8 cellular contexts compared by ENCODE assay signal in the genomic region with DNA sequence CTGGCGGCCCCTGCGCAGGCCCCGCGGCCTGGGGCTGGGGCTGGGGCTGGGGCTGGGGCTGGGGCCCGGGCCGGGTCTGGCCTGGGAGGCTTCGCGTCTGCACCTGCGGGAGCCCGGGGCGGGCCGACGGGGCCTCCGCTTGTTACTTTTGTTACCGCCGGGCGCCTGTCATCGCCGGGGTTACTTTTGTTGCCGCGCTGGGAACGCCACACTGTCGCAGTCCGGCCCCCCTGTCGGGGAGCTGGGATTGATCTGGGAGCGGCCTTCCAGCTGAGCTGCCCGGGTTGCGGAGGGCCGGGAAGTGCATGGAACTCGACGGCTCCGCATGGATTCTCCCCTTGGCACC. TPM values are rescaled to one million over a fixed set of nuclear protein-coding genes. Genes with fewer than 3 reads are reported as not detected.
DNase-seq lines count a peak whose midpoint lies in the region; TF ChIP-seq lines count a peak whose summit lies in the region.

No MANE protein-coding gene starts in this region.

- H3K27me3 ChIP-seq in MM.1S (replicated peaks; ENCODE audit: insufficient read depth, low read length) (no peaks in the 10 kb centered on the region), colonic mucosa (no peaks in the 10 kb centered on the region), mucosa of rectum (ENCODE audit: control insufficient read depth in 2 of 2, insufficient read depth in 2 of 2, low read length in 2 of 2) (no peaks in the 10 kb centered on the region)

- H3F3A ChIP-seq in MM.1S (ENCODE audit: insufficient read depth, low read length), result no peaks in the 10 kb centered on the region

- H3K4me3 ChIP-seq in MM.1S (ENCODE audit: low read length), result peak overlapping the region; percentile 88
- H3K4me3 ChIP-seq in colonic mucosa, result peak overlapping the region; percentile 99
- peak overlapping the region; percentile 77 to 88 for H3K4me3 ChIP-seq in mucosa of rectum (ENCODE audit: low read length in 2 of 2)

- H4K20me1 ChIP-seq in MM.1S (ENCODE audit: insufficient read depth, low read length), result no peaks in the 10 kb centered on the region

- no peak overlapping the region for H3K27ac ChIP-seq in MM.1S (ENCODE audit: low read length)
- peak overlapping the region; percentile 85 for H3K27ac ChIP-seq in colonic mucosa
- peak overlapping the region; percentile 38 to 43 for H3K27ac ChIP-seq in mucosa of rectum (ENCODE audit: low read depth in 2 of 2, low read length in 2 of 2)

- TF ChIP-seq CTCF in MM.1S (IDR thresholded peaks at IDR 0.05; ENCODE audit: low read length) (no peak), colonic mucosa (IDR thresholded peaks at IDR 0.05) (no peak)

- peaks cover 9% of the 10 kb centered on the region; the same call in 1 of the 2 replicates for H3K4me1 ChIP-seq in MM.1S (ENCODE audit: low read length)
- H3K4me1 ChIP-seq in colonic mucosa, result peaks cover 14% of the 10 kb centered on the region
- H3K4me1 ChIP-seq in mucosa of rectum (ENCODE audit: control insufficient read depth in 2 of 2, insufficient read depth in 2 of 2, low read length in 2 of 2), result peaks cover 16 to 17% of the 10 kb centered on the region in 2 donors

- H2AFZ ChIP-seq in MM.1S (ENCODE audit: low read length), result no peak overlapping the region

- H3K9me3 ChIP-seq in MM.1S (replicated peaks; ENCODE audit: insufficient read depth, low read length), result no peaks in the 10 kb centered on the region
- H3K9me3 ChIP-seq in colonic mucosa, result no peaks in the 10 kb centered on the region
- no peaks in the 10 kb centered on the region for H3K9me3 ChIP-seq in mucosa of rectum (ENCODE audit: control insufficient read depth in 2 of 2, low read length in 2 of 2)

- intact Hi-C loops in colonic mucosa (cut with DNase I), result loop anchor here (5.0 kb wide), 1 partner anchor 138 kb away; no protein-coding TSS in a partner anchor

- H3K79me2 ChIP-seq in MM.1S (ENCODE audit: low read length), result peaks cover 23% of the 10 kb centered on the region

- no peaks in the 10 kb centered on the region for H3K9me2 ChIP-seq in MM.1S (replicated peaks; ENCODE audit: insufficient read depth, low read length)

- H3K36me3 ChIP-seq in MM.1S (replicated peaks; ENCODE audit: insufficient read depth, low read length), result 0 out of 2 replicates have a peak, but pooled peaks cover 2% of the 10 kb centered on the region
- peaks cover 16% of the 10 kb centered on the region for H3K36me3 ChIP-seq in colonic mucosa
- peaks cover 27 to 30% of the 10 kb centered on the region in 2 donors for H3K36me3 ChIP-seq in mucosa of rectum (ENCODE audit: control insufficient read depth in 2 of 2, insufficient read depth in 2 of 2, low read length in 2 of 2)

- H3K9ac ChIP-seq in MM.1S (ENCODE audit: low read length) (peak overlapping the region; percentile 71), colonic mucosa (ENCODE audit: low read depth in 2 of 2, low read length in 2 of 2) (peak overlapping the region; percentile 73 to 94), mucosa of rectum (ENCODE audit: low read depth in 1 of 2, low read length in 2 of 2) (peak overlapping the region; percentile 56 to 95)

- H3K4me2 ChIP-seq in MM.1S (ENCODE audit: low read depth, low read length), result peak overlapping the region; percentile 89

- DNase-seq in DMS79 treated with DMSO at 0.1 percent for 48 hours (lab: John Stamatoyannopoulos, UW), result peak; percentile 22
- no peak for DNase-seq in DMS79 (lab: John Stamatoyannopoulos, UW)
- DNase-seq in MM.1S, result no peak
- peak; percentile 48 for DNase-seq in colonic mucosa
- DNase-seq in C1 segment of cervical spinal cord (lab: John Stamatoyannopoulos, UW), result no peak
- DNase-seq in T1000 (lab: John Stamatoyannopoulos, UW), result no peak
- DNase-seq in amniotic stem cell (lab: John Stamatoyannopoulos, UW), result no peak

RNA-seq across cellular contexts. Expression of a gene that starts 0.7 kb away (rescaled TPM):
- total RNA-seq in colonic mucosa, result 10 to 100 TPM; 36.3 to 36.8 TPM

RNA-seq across cellular contexts. Expression of a gene that starts 9.1 kb away (rescaled TPM):
- total RNA-seq in colonic mucosa, result 10 to 100 TPM; 11.0 to 12.0 TPM

RNA-seq across cellular contexts. Expression of a gene that starts 11.5 kb away (rescaled TPM):
- 1 to 10 TPM; 2.7 to 3.6 TPM for total RNA-seq in colonic mucosa

RNA-seq across cellular contexts. Expression of a gene that starts 56.3 kb away (rescaled TPM):
- total RNA-seq in colonic mucosa, result 1 to 10 TPM; 6.2 to 7.3 TPM

Comparison
In these comparisons a context has a peak if more than half of its experiments do, and no peak if none do; other contexts are left out.
1. DNase-seq: peak in DMS79 treated with DMSO at 0.1 percent for 48 hours (single experiment) and colonic mucosa (single experiment); none in DMS79 (single experiment), MM.1S (single experiment), C1 segment of cervical spinal cord (0 of 14), T1000 (single experiment) and amniotic stem cell (single experiment).
2. Peak in every context shown above with its lines, with median percentiles within 50 percentile points of each other: H3K4me3 ChIP-seq and H3K9ac ChIP-seq.